In the genomic region with DNA sequence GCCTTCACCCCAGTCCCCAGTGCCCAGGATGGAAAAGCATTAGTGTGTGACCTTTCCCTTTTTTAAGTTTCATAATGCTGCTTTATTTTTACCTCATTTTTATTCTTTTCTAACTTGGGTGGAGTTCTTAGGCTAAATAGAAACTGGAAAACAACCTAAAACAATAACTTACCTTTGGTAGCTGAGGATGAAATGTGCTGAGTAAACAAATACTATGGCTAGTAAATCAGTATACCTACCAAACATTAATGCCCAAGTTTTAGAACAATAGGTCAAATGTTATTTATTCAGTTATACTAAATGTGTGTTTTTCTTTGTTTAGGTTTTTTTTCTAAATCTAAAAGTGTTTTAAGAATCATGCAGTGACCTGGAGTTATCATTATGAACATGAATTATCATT, we compare ENCODE assay signal across 1 cellular context.
TF ChIP-seq lines count a peak whose summit lies in the region.

No MANE protein-coding gene starts in this region.

TF ChIP-seq in neural cell, 6 proteins besides CTCF, POLR2A, EP300 and RAD21 (continued from another document):
- TF ChIP-seq, protein P1, sequence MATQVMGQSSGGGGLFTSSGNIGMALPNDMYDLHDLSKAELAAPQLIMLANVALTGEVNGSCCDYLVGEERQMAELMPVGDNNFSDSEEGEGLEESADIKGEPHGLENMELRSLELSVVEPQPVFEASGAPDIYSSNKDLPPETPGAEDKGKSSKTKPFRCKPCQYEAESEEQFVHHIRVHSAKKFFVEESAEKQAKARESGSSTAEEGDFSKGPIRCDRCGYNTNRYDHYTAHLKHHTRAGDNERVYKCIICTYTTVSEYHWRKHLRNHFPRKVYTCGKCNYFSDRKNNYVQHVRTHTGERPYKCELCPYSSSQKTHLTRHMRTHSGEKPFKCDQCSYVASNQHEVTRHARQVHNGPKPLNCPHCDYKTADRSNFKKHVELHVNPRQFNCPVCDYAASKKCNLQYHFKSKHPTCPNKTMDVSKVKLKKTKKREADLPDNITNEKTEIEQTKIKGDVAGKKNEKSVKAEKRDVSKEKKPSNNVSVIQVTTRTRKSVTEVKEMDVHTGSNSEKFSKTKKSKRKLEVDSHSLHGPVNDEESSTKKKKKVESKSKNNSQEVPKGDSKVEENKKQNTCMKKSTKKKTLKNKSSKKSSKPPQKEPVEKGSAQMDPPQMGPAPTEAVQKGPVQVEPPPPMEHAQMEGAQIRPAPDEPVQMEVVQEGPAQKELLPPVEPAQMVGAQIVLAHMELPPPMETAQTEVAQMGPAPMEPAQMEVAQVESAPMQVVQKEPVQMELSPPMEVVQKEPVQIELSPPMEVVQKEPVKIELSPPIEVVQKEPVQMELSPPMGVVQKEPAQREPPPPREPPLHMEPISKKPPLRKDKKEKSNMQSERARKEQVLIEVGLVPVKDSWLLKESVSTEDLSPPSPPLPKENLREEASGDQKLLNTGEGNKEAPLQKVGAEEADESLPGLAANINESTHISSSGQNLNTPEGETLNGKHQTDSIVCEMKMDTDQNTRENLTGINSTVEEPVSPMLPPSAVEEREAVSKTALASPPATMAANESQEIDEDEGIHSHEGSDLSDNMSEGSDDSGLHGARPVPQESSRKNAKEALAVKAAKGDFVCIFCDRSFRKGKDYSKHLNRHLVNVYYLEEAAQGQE (IDR thresholded peaks at IDR 0.05; ENCODE audit: borderline replicate concordance), result no peak
